1 cellular context compared by ENCODE assay signal in genomic region chr9:22189471-22189870, GRCh38.
A peak's percentile ranks its signal among the peaks of the same experiment; 100 is the strongest.
TF ChIP-seq lines count a peak whose summit lies in the region.

No MANE protein-coding gene starts in this region.

TF ChIP-seq in HEK293, 187 proteins besides CTCF, POLR2A, EP300 and RAD21 (continued from another document):
- TF ChIP-seq REST (tag by site-specific recombination; IDR thresholded peaks at IDR 0.05) (no peak), ZNF426 (tag by site-specific recombination; IDR thresholded peaks at IDR 0.05) (peak; percentile 43), ZNF239 (tag by site-specific recombination; IDR thresholded peaks at IDR 0.05) (no peak), ZNF221 (tag by site-specific recombination; IDR thresholded peaks at IDR 0.05; ENCODE audit: borderline replicate concordance) (no peak), ZNF394 (tag by site-specific recombination; IDR thresholded peaks at IDR 0.05; ENCODE audit: borderline replicate concordance) (peak; percentile 72; the same call in 1 of the 2 replicates), ZNF555 (tag by site-specific recombination; conservative IDR thresholded peaks at IDR 0.05) (peak; percentile 46), ZBTB11 (tag by site-specific recombination; conservative IDR thresholded peaks at IDR 0.05; ENCODE audit: low read depth) (peak; percentile 47; the same call in 1 of the 2 replicates), ZNF518A (tag by site-specific recombination; conservative IDR thresholded peaks at IDR 0.05; ENCODE audit: low read depth) (peak; percentile 51), ZNF623 (tag by site-specific recombination; IDR thresholded peaks at IDR 0.05) (peak; percentile 31), ZNF175 (tag by site-specific recombination; IDR thresholded peaks at IDR 0.05) (no peak)
